7 cellular contexts compared by ENCODE assay signal in genomic region chr1:5423109-5423508, GRCh38.
A peak's percentile ranks its signal among the peaks of the same experiment; 100 is the strongest.
DNase-seq lines count a peak whose midpoint lies in the region; ATAC-seq lines count a peak whose summit lies in the region.

No MANE protein-coding gene starts in this region.

- DNase-seq in NCI-H187 (lab: John Stamatoyannopoulos, UW) (peak; percentile 83 to 87), astrocyte of the hippocampus (ENCODE audit: low read depth, low spot score) (peak; percentile 7), NCI-H526 (lab: John Stamatoyannopoulos, UW) (no peak), Right ventricle myocardium inferior (ENCODE audit: missing footprints) (no peak)
- peak; percentile 9 for DNase-seq in stimulated activated CD8-positive, alpha-beta memory T cell treated with anti-CD3 and anti-CD28 coated beads, Interleukin-4, amount 100 ng/mL, for 24 hours (ENCODE audit: low read depth)

- peak overlapping the region; percentile 37 for H3K4me3 Mint-ChIP-seq in T-helper 1 cell treated with Interleukin-12 subunit alpha and Interleukin-12 subunit beta and Interleukin-4 antibody, amounts not matched to agents 30 μg/mL and 1 μg/mL, for 36 hours

- ATAC-seq in GM19455 (IDR thresholded peaks at IDR 0.05; ENCODE audit: unreplicated experiment) (no peak), Right ventricle myocardium inferior (no peak)

- H3K9me3 Mint-ChIP-seq in T-helper 1 cell treated with Interleukin-12 subunit alpha and Interleukin-12 subunit beta and Interleukin-4 antibody, amounts not matched to agents 30 μg/mL and 1 μg/mL, for 36 hours: no peaks in the 10 kb centered on the region

- no peaks in the 10 kb centered on the region for H3K36me3 Mint-ChIP-seq in T-helper 1 cell treated with Interleukin-12 subunit alpha and Interleukin-12 subunit beta and Interleukin-4 antibody, amounts not matched to agents 30 μg/mL and 1 μg/mL, for 36 hours (ENCODE audit: low read depth)

- H3K27me3 Mint-ChIP-seq in T-helper 1 cell treated with Interleukin-12 subunit alpha and Interleukin-12 subunit beta and Interleukin-4 antibody, amounts not matched to agents 30 μg/mL and 1 μg/mL, for 36 hours (ENCODE audit: low read depth): peaks cover 38% of the 10 kb centered on the region

- intact Hi-C loops in Right ventricle myocardium inferior (cut with DNase I): no loop called here

- H3K4me1 Mint-ChIP-seq in T-helper 1 cell treated with Interleukin-12 subunit alpha and Interleukin-12 subunit beta and Interleukin-4 antibody, amounts not matched to agents 30 μg/mL and 1 μg/mL, for 36 hours (ENCODE audit: low read depth): peaks cover 20% of the 10 kb centered on the region

- peak overlapping the region; percentile 69 for H3K27ac Mint-ChIP-seq in T-helper 1 cell treated with Interleukin-12 subunit alpha and Interleukin-12 subunit beta and Interleukin-4 antibody, amounts not matched to agents 30 μg/mL and 1 μg/mL, for 36 hours

Comparison
In these comparisons a context has a peak if more than half of its experiments do, and no peak if none do; other contexts are left out.
1. DNase-seq: peak in NCI-H187 (2 of 2), astrocyte of the hippocampus (single experiment) and stimulated activated CD8-positive, alpha-beta memory T cell treated with anti-CD3 and anti-CD28 coated beads, Interleukin-4, amount 100 ng/mL, for 24 hours (single experiment); none in NCI-H526 (0 of 2) and Right ventricle myocardium inferior (single experiment).